In genomic region chr5:20286512-20286911, GRCh38 we compare ENCODE assay signal across 15 cellular contexts.
DNase-seq lines count a peak whose midpoint lies in the region; ATAC-seq, FAIRE-seq and TF ChIP-seq lines count a peak whose summit lies in the region.
"Had no signal": no experiment of that assay in that cellular context is flagged by ENCODE, and none has a peak within 500 bp of the region (broad histone marks: within the 10 kb centered on the region; RNA-seq: fewer than 3 reads in every experiment).

No MANE protein-coding gene starts in this region.

- intact Hi-C loops in upper lobe of right lung (cut with DNase I): no loop called here

- H3K9me3 ChIP-seq in keratinocyte (ENCODE audit: control insufficient read depth, low read depth, low read length): no peaks in the 10 kb centered on the region
- H3K9me3 ChIP-seq in upper lobe of right lung: no peaks in the 10 kb centered on the region
- H3K9me3 ChIP-seq: pancreas, testis had no signal

- H2AFZ ChIP-seq in keratinocyte (ENCODE audit: control insufficient read depth, low read length): no peak overlapping the region

- no peaks in the 10 kb centered on the region for H3K4me1 ChIP-seq in keratinocyte (ENCODE audit: control insufficient read depth, extremely low read depth, insufficient read depth, low read length)
- no peaks in the 10 kb centered on the region for H3K4me1 ChIP-seq in upper lobe of right lung
- H3K4me1 ChIP-seq: pancreas, testis had no signal

- FAIRE-seq in D721Med (lab: Jason Lieb, UNC): peak; percentile 41
- peak; percentile 46 for FAIRE-seq in keratinocyte (lab: Jason Lieb, UNC)
- FAIRE-seq: colon, pancreas had no signal

- no peak overlapping the region for H3K9ac ChIP-seq in keratinocyte (ENCODE audit: control insufficient read depth, extremely low read depth, insufficient read depth, low read length)

- no peaks in the 10 kb centered on the region for H4K20me1 ChIP-seq in keratinocyte (ENCODE audit: control insufficient read depth, extremely low read depth, insufficient read depth, low read length)

- H3K9me1 ChIP-seq in keratinocyte (ENCODE audit: control insufficient read depth, extremely low read depth, insufficient read depth, low read length): no peaks in the 10 kb centered on the region

- dilution Hi-C loops in keratinocyte (cut with MboI; ENCODE audit: extremely low pct_ligation_motif_present, low sequenced_read_pairs): no loop called here

- H3K27ac ChIP-seq in keratinocyte (ENCODE audit: control insufficient read depth, insufficient read depth, low read length) (no peak overlapping the region), upper lobe of right lung (no peak overlapping the region)
- H3K27ac ChIP-seq: pancreas, testis had no signal

- H3K36me3 ChIP-seq in keratinocyte (ENCODE audit: control insufficient read depth in 2 of 2, extremely low read depth in 1 of 2, insufficient read depth in 2 of 2, low read length in 2 of 2) (no peaks in the 10 kb centered on the region), upper lobe of right lung (no peaks in the 10 kb centered on the region)
- H3K36me3 ChIP-seq: pancreas had no signal

- DNase-seq in D721Med (ENCODE audit: insufficient read length, low spot score) (no peak), NCI-H226 (peak; percentile 73), astrocyte of the spinal cord (ENCODE audit: low read depth, low spot score) (peak; percentile 62), keratinocyte (ENCODE audit: low read depth, low spot score) (peak; percentile 23), kidney glomerular epithelial cell (lab: John Stamatoyannopoulos, UW) (no peak), upper lobe of right lung (no peak), NCI-H2107 (lab: John Stamatoyannopoulos, UW) (no peak)
- no peak for DNase-seq in stimulated activated CD4-positive, alpha-beta T cell treated with anti-CD3 and anti-CD28 coated beads, Interleukin-1b, Interleukin-23, amount 100 ng/mL, for 48 hours
- DNase-seq: activated CD4-positive, CD25-positive, alpha-beta regulatory T cell treated with anti-CD3 and anti-CD28 coated beads, Interleukin-2, amount 50 U/mL, for 72 hours; activated CD8-positive, alpha-beta memory T cell treated with anti-CD3 and anti-CD28 coated beads, Interleukin-2, amount 50 U/mL, for 48 hours; AML-193; NCI-H1048; pancreas; testis had no signal

- H3K4me2 ChIP-seq in keratinocyte (ENCODE audit: control insufficient read depth, extremely low read depth, insufficient read depth, low read depth, low read length): no peak overlapping the region

- no peak for ATAC-seq in upper lobe of right lung
- ATAC-seq: pancreas had no signal

- H3K4me3 ChIP-seq in astrocyte of the spinal cord (ENCODE audit: low read depth, low read length): no peak overlapping the region
- H3K4me3 ChIP-seq in keratinocyte (ENCODE audit: control insufficient read depth in 2 of 3, extremely low read depth in 1 of 3, insufficient read depth in 2 of 3, low read depth in 1 of 3, low read length in 3 of 3): no peak overlapping the region
- no peak overlapping the region for H3K4me3 ChIP-seq in upper lobe of right lung
- H3K4me3 ChIP-seq: pancreas, testis had no signal

- H3K79me2 ChIP-seq in keratinocyte (ENCODE audit: control insufficient read depth, insufficient read depth, low read length): no peaks in the 10 kb centered on the region

- H3K27me3 ChIP-seq in keratinocyte (ENCODE audit: control insufficient read depth, extremely low read depth, insufficient read depth, low read length) (no peaks in the 10 kb centered on the region), upper lobe of right lung (no peaks in the 10 kb centered on the region)
- H3K27me3 ChIP-seq: pancreas, testis had no signal

- TF ChIP-seq CTCF in D721Med (IDR thresholded peaks at IDR 0.05; ENCODE audit: insufficient read depth, missing control alignments) (no peak), astrocyte of the spinal cord (IDR thresholded peaks at IDR 0.05; ENCODE audit: low read depth, low read length) (no peak), keratinocyte (optimal IDR thresholded peaks at IDR 0.05 in 1 of 3, IDR thresholded peaks at IDR 0.05 in 1 of 3, conservative IDR thresholded peaks at IDR 0.05 in 1 of 3; ENCODE audit: extremely low read depth in 1 of 3, insufficient read depth in 2 of 3, low read length in 3 of 3) (no peak), upper lobe of right lung (IDR thresholded peaks at IDR 0.05) (no peak)

- in situ Hi-C loops in astrocyte of the spinal cord (cut with HindIII; ENCODE audit: low sequenced_read_pairs): no loop called here

Comparison
In these comparisons a context has a peak if more than half of its experiments do, and no peak if none do; other contexts are left out.
1. DNase-seq: peak in NCI-H226 (single experiment), astrocyte of the spinal cord (single experiment) and keratinocyte (single experiment); none in D721Med (single experiment), kidney glomerular epithelial cell (single experiment), upper lobe of right lung (single experiment), stimulated activated CD4-positive, alpha-beta T cell treated with anti-CD3 and anti-CD28 coated beads, Interleukin-1b, Interleukin-23, amount 100 ng/mL, for 48 hours (single experiment) and NCI-H2107 (single experiment).